ENCODE assay signal across 8 cellular contexts in genomic region chr18:3481696-3482210, GRCh38. TPM values are rescaled to one million over a fixed set of nuclear protein-coding genes. Genes with fewer than 3 reads are reported as not detected.
A peak's percentile ranks its signal among the peaks of the same experiment; 100 is the strongest.
DNase-seq lines count a peak whose midpoint lies in the region; ATAC-seq, FAIRE-seq and TF ChIP-seq lines count a peak whose summit lies in the region.

No MANE protein-coding gene starts in this region.

- no peaks in the 10 kb centered on the region for H4K20me1 ChIP-seq in K562 (replicated peaks; ENCODE audit: control insufficient read depth, insufficient read depth, low read length)

- TF ChIP-seq CTCF in CD14-positive monocyte (IDR thresholded peaks at IDR 0.05) (peak; percentile 48), NB4 (IDR thresholded peaks at IDR 0.05; ENCODE audit: low read depth, low read length) (peak; percentile 66), K562 (IDR thresholded peaks at IDR 0.05 in 2 of 3, conservative IDR thresholded peaks at IDR 0.05 in 1 of 3; ENCODE audit: insufficient read depth in 2 of 3, low read depth in 1 of 3, low read length in 3 of 3) (peak; percentile 70 to 87 (median 84)), mesothelial cell of epicardium (IDR thresholded peaks at IDR 0.05; ENCODE audit: unreplicated experiment) (peak; percentile 41), uterus (IDR thresholded peaks at IDR 0.05) (peak in 2 of 4 experiments; percentile 39 to 40)

- peak; percentile 97 for ATAC-seq in K562

- TF ChIP-seq EP300 in K562 (IDR thresholded peaks at IDR 0.05; ENCODE audit: low read length) = no peak

- no TSS peak for BruUV-seq in K562 (replicated peaks; lab: Mats Ljungman, UMichigan)

- H3K9me3 Mint-ChIP-seq in CD14-positive monocyte = no peaks in the 10 kb centered on the region
- no peaks in the 10 kb centered on the region for H3K9me3 Mint-ChIP-seq in mesothelial cell of epicardium

- TF ChIP-seq POLR2A in GM12892 (IDR thresholded peaks at IDR 0.05; ENCODE audit: low read depth, low read length) (no peak), NB4 (IDR thresholded peaks at IDR 0.05; ENCODE audit: extremely low read depth, insufficient read length) (no peak), K562 (conservative IDR thresholded peaks at IDR 0.05) (no peak), uterus (IDR thresholded peaks at IDR 0.05) (no peak)

- no peaks in the 10 kb centered on the region for H3K27me3 ChIP-seq in K562 (ENCODE audit: control insufficient read depth in 2 of 2, insufficient read depth in 2 of 2, low read length in 2 of 2)
- no peaks in the 10 kb centered on the region for H3K27me3 ChIP-seq in uterus

- H3K4me1 Mint-ChIP-seq in CD14-positive monocyte (peaks cover 13% of the 10 kb centered on the region), mesothelial cell of epicardium (peaks cover 16% of the 10 kb centered on the region)

- in situ Hi-C loops in K562 (cut with MboI) = loop anchor here (5.0 kb wide), 1 partner anchor 96 kb away; no protein-coding TSS in a partner anchor

- no peaks in the 10 kb centered on the region for H3K36me3 ChIP-seq in K562 (ENCODE audit: control insufficient read depth, insufficient read depth, low read length)
- H3K36me3 ChIP-seq in uterus = no peaks in the 10 kb centered on the region

- H3K27me3 Mint-ChIP-seq in CD14-positive monocyte (ENCODE audit: low read depth in 3 of 3) (peaks cover 0 to 4% (median 0%) of the 10 kb centered on the region in 3 donors), mesothelial cell of epicardium (ENCODE audit: low read depth) (no peaks in the 10 kb centered on the region)

- H3K4me1 ChIP-seq in K562 (replicated peaks in 1 of 2; ENCODE audit: control insufficient read depth in 2 of 2, insufficient read depth in 2 of 2, low read length in 2 of 2) (peaks cover 0 to 11% of the 10 kb centered on the region in 2 experiments; a peak in 4 of 5 replicates), uterus (no peaks in the 10 kb centered on the region)

- H3K27ac Mint-ChIP-seq in CD14-positive monocyte (no peak overlapping the region), mesothelial cell of epicardium (no peak overlapping the region)

- no peaks in the 10 kb centered on the region for H3K79me2 ChIP-seq in K562 (ENCODE audit: control insufficient read depth, insufficient read depth, low read length)

- H3K27ac ChIP-seq in K562 (ENCODE audit: extremely low read depth, low read depth, low read length) (no peak overlapping the region), uterus (no peak overlapping the region)

- H3K4me2 ChIP-seq in K562 (ENCODE audit: insufficient read depth, low read length) = peak overlapping the region; percentile 16; the same call in 1 of the 2 replicates

- 5% methylated on average over 5 of the region's 5 CpGs for WGBS in K562 (ENCODE audit: insufficient coverage, low coverage, missing lambda C conversion rate)

- H3K4me3 ChIP-seq in NB4 (ENCODE audit: low read depth, low read length) (no peak overlapping the region), K562 (no peak overlapping the region), uterus (no peak overlapping the region)

- intact Hi-C loops in CD14-positive monocyte (cut with micrococcal nuclease) (loop anchor here in 1 of 2 donors (10.0 kb wide), 1 partner anchor 187 kb away; no protein-coding TSS in a partner anchor), K562 (cut with micrococcal nuclease) (loop anchor here (1.0 to 2.0 kb wide), 3 partner anchors 45 to 185 kb away; no protein-coding TSS in a partner anchor), uterus (cut with DNase I; ENCODE audit: low total_unique reads) (no loop called here)

- 0 out of 4 replicates have a peak overlapping the region, but pooled peaks of 1 of the 2 experiments have one; percentile 4 for H3K9ac ChIP-seq in K562 (ENCODE audit: insufficient read depth in 1 of 2, low read depth in 2 of 2, low read length in 2 of 2)

- H3K36me3 Mint-ChIP-seq in CD14-positive monocyte (no peaks in the 10 kb centered on the region), mesothelial cell of epicardium (no peaks in the 10 kb centered on the region)

- FAIRE-seq in GM12892 (lab: Jason Lieb, UNC) (peak; percentile 42), K562 (lab: Jason Lieb, UNC) (peak; percentile 80)

- H2AFZ ChIP-seq in K562 (ENCODE audit: low read depth, low read length) = peak overlapping the region; percentile 83

- CTCF ChIA-PET in K562 (lab: Yijun Ruan, JAX; ENCODE audit: low intra/inter-chr PET ratio) = no interaction called here

- POLR2A ChIA-PET in K562 (lab: Yijun Ruan, JAX) = interaction anchor here (0.6 to 2.2 kb wide), 8 partner anchors 8 to 171 kb away, joined by 3 to 13 read pairs (median 3); no protein-coding TSS in a partner anchor

- H3K4me3 Mint-ChIP-seq in CD14-positive monocyte (no peak overlapping the region), mesothelial cell of epicardium (no peak overlapping the region)

- no peaks in the 10 kb centered on the region for H3K9me1 ChIP-seq in K562 (ENCODE audit: control insufficient read depth, insufficient read depth, low read length)

- TF ChIP-seq RAD21 in K562 (CRISPR knock-in tag; conservative IDR thresholded peaks at IDR 0.05 in 1 of 2, IDR thresholded peaks at IDR 0.05 in 1 of 2) = peak; percentile 47 to 69

- no peak for DNase-seq in CD14-positive monocyte (ENCODE audit: low spot score)
- DNase-seq in GM12892 (ENCODE audit: insufficient read length) = no peak
- DNase-seq in NB4 (ENCODE audit: low read depth) = peak; percentile 47
- DNase-seq in K562 (ENCODE audit: extremely low read depth in 1 of 4, low spot score in 3 of 4) = peak; percentile 59 to 76 (median 70)
- no peak for DNase-seq in mesothelial cell of epicardium (ENCODE audit: low spot score in 2 of 2, unreplicated experiment in 2 of 2)
- no peak for DNase-seq in uterus
- DNase-seq in NCI-H2196 (lab: John Stamatoyannopoulos, UW; ENCODE audit: unreplicated experiment) = no peak
- DNase-seq in cerebellum (ENCODE audit: low spot score) = no peak

- H3K9me3 ChIP-seq in K562 (replicated peaks; ENCODE audit: control insufficient read depth, insufficient read depth, low read depth, low read length) (no peaks in the 10 kb centered on the region), uterus (no peaks in the 10 kb centered on the region)

TF ChIP-seq in K562, 482 proteins besides CTCF, POLR2A, EP300 and RAD21 (continues in another document):
- peak; percentile 60 for TF ChIP-seq ARID1B (IDR thresholded peaks at IDR 0.05)
- TF ChIP-seq CBX3 (IDR thresholded peaks at IDR 0.05; ENCODE audit: borderline replicate concordance in 1 of 2, low read length in 2 of 2) = 0 out of 3 replicates have a peak, but pooled peaks of 1 of the 2 experiments have one; percentile 35
- peak in 1 of 2 experiments; percentile 40; a peak in 1 of 4 replicates for TF ChIP-seq SRF (CRISPR knock-in tag; IDR thresholded peaks at IDR 0.05)
- TF ChIP-seq ATF1 (CRISPR knock-in tag; IDR thresholded peaks at IDR 0.05) = no peak
- TF ChIP-seq ATF1 (tag; IDR thresholded peaks at IDR 0.05) = 0 out of 2 replicates have a peak, but pooled peaks have one; percentile 6
- no peak for TF ChIP-seq ZNF717 (CRISPR knock-in tag; IDR thresholded peaks at IDR 0.05)
- no peak for TF ChIP-seq MITF (IDR thresholded peaks at IDR 0.05)
- peak; percentile 67; the same call in 1 of the 2 replicates for TF ChIP-seq CTBP1 (IDR thresholded peaks at IDR 0.05; ENCODE audit: borderline replicate concordance)
- peak; percentile 38; the same call in 1 of the 2 replicates for TF ChIP-seq KLF16 (IDR thresholded peaks at IDR 0.05)
- TF ChIP-seq XRCC5 (IDR thresholded peaks at IDR 0.05; ENCODE audit: low read depth, low read length) = peak; percentile 46; the same call in 1 of the 2 replicates
- TF ChIP-seq CEBPB (tag; IDR thresholded peaks at IDR 0.05) = peak; percentile 71
- TF ChIP-seq EP400 (IDR thresholded peaks at IDR 0.05) = peak; percentile 53
- 0 out of 2 replicates have a peak, but pooled peaks have one; percentile 30 for TF ChIP-seq CREM (IDR thresholded peaks at IDR 0.05; ENCODE audit: low read depth)

RNA-seq across cellular contexts. Expression of gene TGIF1, which starts 31.8 kb away (rescaled TPM):
- 10 to 100 TPM; 32.2 to 39.8 TPM for polyA plus RNA-seq in CD14-positive monocyte
- polyA plus RNA-seq in GM12892 (2012; ENCODE audit: missing spikeins) = 0.53 TPM
- 63.6 and 121 TPM in 2 replicates for total RNA-seq in K562 (2011; cell fraction: chromatin; rRNA removed; ENCODE audit: low replicate concordance)
- total RNA-seq in K562 (2011; cell fraction: nucleolus; rRNA removed) = 64.2 and 69.3 TPM in 2 replicates
- total RNA-seq in K562 (2011; cell fraction: nucleoplasm; rRNA removed) = 73.3 and 83.1 TPM in 2 replicates
- 40.1 and 65.8 TPM in 2 replicates for total RNA-seq in K562 (2014; rRNA removed)
- total RNA-seq in K562 (2014; rRNA removed; fragmentation: Illumina TruSeq; extraction: Trizol) = 49.2 and 54.5 TPM in 2 replicates
- total RNA-seq in K562 (2015; rRNA removed; fragmentation: Illumina TruSeq; extraction: Trizol) = 43.5 and 47.9 TPM in 2 replicates
- 44.6 and 49.3 TPM in 2 replicates for total RNA-seq in K562 (2021)
- polyA plus RNA-seq in K562 (2011; rRNA removed) = 55.5 and 56.3 TPM in 2 replicates
- polyA plus RNA-seq in K562 (2011; cell fraction: cytosol; rRNA removed) = 68.0 and 84.8 TPM in 2 replicates
- polyA plus RNA-seq in K562 (2011; cell fraction: nucleus; rRNA removed) = 110 and 144 TPM in 2 replicates
- 43.2 and 67.0 TPM in 2 replicates for polyA plus RNA-seq in K562 (2012)
- polyA plus RNA-seq in K562 (2014; fragmentation: Illumina TruSeq; extraction: Trizol) = 60.9 and 77.7 TPM in 2 replicates
- 10 to 100 TPM; 16.1 to 18.0 TPM for polyA plus RNA-seq in K562 (2014; fragmentation: Nextera tagmentation; extraction: Ambion mirVana)
- polyA plus RNA-seq in K562 (2014; rRNA removed) = 40.6 and 43.7 TPM in 2 replicates
- polyA minus RNA-seq in K562 (2011; rRNA and poly(A)+ RNA removed) = 62.8 and 65.0 TPM in 2 replicates
- polyA minus RNA-seq in K562 (2011; cell fraction: cytosol; rRNA and poly(A)+ RNA removed) = 20.3 and 31.7 TPM in 2 replicates
- polyA minus RNA-seq in K562 (2011; cell fraction: nucleus; rRNA and poly(A)+ RNA removed) = 54.0 and 105 TPM in 2 replicates
- total RNA-seq in mesothelial cell of epicardium = 96.6 to 110 TPM (median 103 TPM) in 3 replicates
- total RNA-seq in uterus = 100 to 1,000 TPM in 2 of 4 donors, 10 to 100 TPM in 2; 34.1 to 161 (median 87.0) TPM
- 30.3 TPM for total RNA-seq in cerebellum

Comparison
In these comparisons a context has a peak if more than half of its experiments do, and no peak if none do; other contexts are left out.
1. DNase-seq: peak in NB4 (single experiment) and K562 (4 of 4); none in CD14-positive monocyte (single experiment), GM12892 (single experiment), mesothelial cell of epicardium (0 of 2), uterus (0 of 2), NCI-H2196 (single experiment) and cerebellum (single experiment).